In genomic region chr19:5680437-5681368, GRCh38 we compare ENCODE assay signal across 1 cellular context.
TF ChIP-seq lines count a peak whose summit lies in the region.

HSD11B1L (plus strand) TSS chr19:5681027; CDS start chr19:5684833, 3,806 bp downstream.
MICOS13 (minus strand) TSS chr19:5680516; CDS start chr19:5680486, 30 bp downstream.

TF ChIP-seq in HepG2, 621 proteins besides CTCF, POLR2A, EP300 and RAD21 (continued from another document and continues in another):
- TF ChIP-seq, protein P1, sequence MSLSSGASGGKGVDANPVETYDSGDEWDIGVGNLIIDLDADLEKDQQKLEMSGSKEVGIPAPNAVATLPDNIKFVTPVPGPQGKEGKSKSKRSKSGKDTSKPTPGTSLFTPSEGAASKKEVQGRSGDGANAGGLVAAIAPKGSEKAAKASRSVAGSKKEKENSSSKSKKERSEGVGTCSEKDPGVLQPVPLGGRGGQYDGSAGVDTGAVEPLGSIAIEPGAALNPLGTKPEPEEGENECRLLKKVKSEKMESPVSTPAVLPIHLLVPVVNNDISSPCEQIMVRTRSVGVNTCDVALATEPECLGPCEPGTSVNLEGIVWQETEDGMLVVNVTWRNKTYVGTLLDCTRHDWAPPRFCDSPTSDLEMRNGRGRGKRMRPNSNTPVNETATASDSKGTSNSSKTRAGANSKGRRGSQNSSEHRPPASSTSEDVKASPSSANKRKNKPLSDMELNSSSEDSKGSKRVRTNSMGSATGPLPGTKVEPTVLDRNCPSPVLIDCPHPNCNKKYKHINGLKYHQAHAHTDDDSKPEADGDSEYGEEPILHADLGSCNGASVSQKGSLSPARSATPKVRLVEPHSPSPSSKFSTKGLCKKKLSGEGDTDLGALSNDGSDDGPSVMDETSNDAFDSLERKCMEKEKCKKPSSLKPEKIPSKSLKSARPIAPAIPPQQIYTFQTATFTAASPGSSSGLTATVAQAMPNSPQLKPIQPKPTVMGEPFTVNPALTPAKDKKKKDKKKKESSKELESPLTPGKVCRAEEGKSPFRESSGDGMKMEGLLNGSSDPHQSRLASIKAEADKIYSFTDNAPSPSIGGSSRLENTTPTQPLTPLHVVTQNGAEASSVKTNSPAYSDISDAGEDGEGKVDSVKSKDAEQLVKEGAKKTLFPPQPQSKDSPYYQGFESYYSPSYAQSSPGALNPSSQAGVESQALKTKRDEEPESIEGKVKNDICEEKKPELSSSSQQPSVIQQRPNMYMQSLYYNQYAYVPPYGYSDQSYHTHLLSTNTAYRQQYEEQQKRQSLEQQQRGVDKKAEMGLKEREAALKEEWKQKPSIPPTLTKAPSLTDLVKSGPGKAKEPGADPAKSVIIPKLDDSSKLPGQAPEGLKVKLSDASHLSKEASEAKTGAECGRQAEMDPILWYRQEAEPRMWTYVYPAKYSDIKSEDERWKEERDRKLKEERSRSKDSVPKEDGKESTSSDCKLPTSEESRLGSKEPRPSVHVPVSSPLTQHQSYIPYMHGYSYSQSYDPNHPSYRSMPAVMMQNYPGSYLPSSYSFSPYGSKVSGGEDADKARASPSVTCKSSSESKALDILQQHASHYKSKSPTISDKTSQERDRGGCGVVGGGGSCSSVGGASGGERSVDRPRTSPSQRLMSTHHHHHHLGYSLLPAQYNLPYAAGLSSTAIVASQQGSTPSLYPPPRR (CRISPR knock-in tag; IDR thresholded peaks at IDR 0.05; ENCODE audit: borderline replicate concordance): 0 out of 2 replicates have a peak, but pooled peaks have one; percentile 31
- TF ChIP-seq ZNF777 (CRISPR knock-in tag; IDR thresholded peaks at IDR 0.05): no peak
- no peak for TF ChIP-seq ZBTB44 (CRISPR knock-in tag; IDR thresholded peaks at IDR 0.05)
- TF ChIP-seq ZNF329 (CRISPR knock-in tag; IDR thresholded peaks at IDR 0.05; ENCODE audit: low read depth): no peak
- TF ChIP-seq, protein P2, sequence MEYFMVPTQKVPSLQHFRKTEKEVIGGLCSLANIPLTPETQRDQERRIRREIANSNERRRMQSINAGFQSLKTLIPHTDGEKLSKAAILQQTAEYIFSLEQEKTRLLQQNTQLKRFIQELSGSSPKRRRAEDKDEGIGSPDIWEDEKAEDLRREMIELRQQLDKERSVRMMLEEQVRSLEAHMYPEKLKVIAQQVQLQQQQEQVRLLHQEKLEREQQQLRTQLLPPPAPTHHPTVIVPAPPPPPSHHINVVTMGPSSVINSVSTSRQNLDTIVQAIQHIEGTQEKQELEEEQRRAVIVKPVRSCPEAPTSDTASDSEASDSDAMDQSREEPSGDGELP (IDR thresholded peaks at IDR 0.05; ENCODE audit: borderline replicate concordance, low read depth): peak; percentile 48; the same call in 1 of the 2 replicates
- peak; percentile 67 for TF ChIP-seq RBM22 (optimal IDR thresholded peaks at IDR 0.05; ENCODE audit: low read length)
- peak; percentile 98 for TF ChIP-seq RFX1 (IDR thresholded peaks at IDR 0.05)
- TF ChIP-seq, protein P3, sequence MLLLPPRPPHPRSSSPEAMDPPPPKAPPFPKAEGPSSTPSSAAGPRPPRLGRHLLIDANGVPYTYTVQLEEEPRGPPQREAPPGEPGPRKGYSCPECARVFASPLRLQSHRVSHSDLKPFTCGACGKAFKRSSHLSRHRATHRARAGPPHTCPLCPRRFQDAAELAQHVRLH (CRISPR knock-in tag; IDR thresholded peaks at IDR 0.05; ENCODE audit: borderline replicate concordance, low read depth): peak; percentile 13; the same call in 1 of the 2 replicates
- TF ChIP-seq PRPF4 (IDR thresholded peaks at IDR 0.05; ENCODE audit: low read depth, low read length, poor library complexity, severe bottlenecking): no peak
- TF ChIP-seq YY1 (IDR thresholded peaks at IDR 0.05; ENCODE audit: insufficient read depth, insufficient replicate concordance, low read depth, low read length): peak; percentile 89
- TF ChIP-seq IRX3 (CRISPR knock-in tag; IDR thresholded peaks at IDR 0.05; ENCODE audit: borderline replicate concordance, low read depth): no peak
- no peak for TF ChIP-seq U2AF1 (optimal IDR thresholded peaks at IDR 0.05; ENCODE audit: low read depth, low read length)
- TF ChIP-seq, protein P4, sequence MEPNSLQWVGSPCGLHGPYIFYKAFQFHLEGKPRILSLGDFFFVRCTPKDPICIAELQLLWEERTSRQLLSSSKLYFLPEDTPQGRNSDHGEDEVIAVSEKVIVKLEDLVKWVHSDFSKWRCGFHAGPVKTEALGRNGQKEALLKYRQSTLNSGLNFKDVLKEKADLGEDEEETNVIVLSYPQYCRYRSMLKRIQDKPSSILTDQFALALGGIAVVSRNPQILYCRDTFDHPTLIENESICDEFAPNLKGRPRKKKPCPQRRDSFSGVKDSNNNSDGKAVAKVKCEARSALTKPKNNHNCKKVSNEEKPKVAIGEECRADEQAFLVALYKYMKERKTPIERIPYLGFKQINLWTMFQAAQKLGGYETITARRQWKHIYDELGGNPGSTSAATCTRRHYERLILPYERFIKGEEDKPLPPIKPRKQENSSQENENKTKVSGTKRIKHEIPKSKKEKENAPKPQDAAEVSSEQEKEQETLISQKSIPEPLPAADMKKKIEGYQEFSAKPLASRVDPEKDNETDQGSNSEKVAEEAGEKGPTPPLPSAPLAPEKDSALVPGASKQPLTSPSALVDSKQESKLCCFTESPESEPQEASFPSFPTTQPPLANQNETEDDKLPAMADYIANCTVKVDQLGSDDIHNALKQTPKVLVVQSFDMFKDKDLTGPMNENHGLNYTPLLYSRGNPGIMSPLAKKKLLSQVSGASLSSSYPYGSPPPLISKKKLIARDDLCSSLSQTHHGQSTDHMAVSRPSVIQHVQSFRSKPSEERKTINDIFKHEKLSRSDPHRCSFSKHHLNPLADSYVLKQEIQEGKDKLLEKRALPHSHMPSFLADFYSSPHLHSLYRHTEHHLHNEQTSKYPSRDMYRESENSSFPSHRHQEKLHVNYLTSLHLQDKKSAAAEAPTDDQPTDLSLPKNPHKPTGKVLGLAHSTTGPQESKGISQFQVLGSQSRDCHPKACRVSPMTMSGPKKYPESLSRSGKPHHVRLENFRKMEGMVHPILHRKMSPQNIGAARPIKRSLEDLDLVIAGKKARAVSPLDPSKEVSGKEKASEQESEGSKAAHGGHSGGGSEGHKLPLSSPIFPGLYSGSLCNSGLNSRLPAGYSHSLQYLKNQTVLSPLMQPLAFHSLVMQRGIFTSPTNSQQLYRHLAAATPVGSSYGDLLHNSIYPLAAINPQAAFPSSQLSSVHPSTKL (CRISPR knock-in tag; IDR thresholded peaks at IDR 0.05): no peak; the same call in 1 of the 2 replicates
- no peak for TF ChIP-seq RBAK (CRISPR knock-in tag; IDR thresholded peaks at IDR 0.05)
- no peak for TF ChIP-seq JUN (CRISPR knock-in tag; IDR thresholded peaks at IDR 0.05)
- TF ChIP-seq MTA1 (CRISPR knock-in tag; IDR thresholded peaks at IDR 0.05; ENCODE audit: borderline replicate concordance): no peak; the same call in 1 of the 2 replicates
- TF ChIP-seq STAT5B (CRISPR knock-in tag; IDR thresholded peaks at IDR 0.05): peak; percentile 75; the same call in 1 of the 2 replicates
- TF ChIP-seq SAP130 (CRISPR knock-in tag; IDR thresholded peaks at IDR 0.05; ENCODE audit: low read depth): peak; percentile 91
- no peak; the same call in 1 of the 2 replicates for TF ChIP-seq NFKB2 (CRISPR knock-in tag; IDR thresholded peaks at IDR 0.05; ENCODE audit: borderline replicate concordance)
- TF ChIP-seq FLYWCH1 (CRISPR knock-in tag; IDR thresholded peaks at IDR 0.05): no peak
- no peak for TF ChIP-seq NFRKB (IDR thresholded peaks at IDR 0.05)
- TF ChIP-seq SMYD3 (CRISPR knock-in tag; IDR thresholded peaks at IDR 0.05): no peak
- peak; percentile 88 for TF ChIP-seq HDAC1 (CRISPR knock-in tag; IDR thresholded peaks at IDR 0.05)
- TF ChIP-seq CHCHD3 (CRISPR knock-in tag; IDR thresholded peaks at IDR 0.05): no peak
- TF ChIP-seq NBN (conservative IDR thresholded peaks at IDR 0.05): no peak
- TF ChIP-seq EEA1 (CRISPR knock-in tag; IDR thresholded peaks at IDR 0.05; ENCODE audit: borderline replicate concordance): no peak
- TF ChIP-seq MZF1 (CRISPR knock-in tag; IDR thresholded peaks at IDR 0.05; ENCODE audit: borderline replicate concordance): no peak
- TF ChIP-seq ZNF251 (CRISPR knock-in tag; IDR thresholded peaks at IDR 0.05): no peak
- TF ChIP-seq, protein P5, sequence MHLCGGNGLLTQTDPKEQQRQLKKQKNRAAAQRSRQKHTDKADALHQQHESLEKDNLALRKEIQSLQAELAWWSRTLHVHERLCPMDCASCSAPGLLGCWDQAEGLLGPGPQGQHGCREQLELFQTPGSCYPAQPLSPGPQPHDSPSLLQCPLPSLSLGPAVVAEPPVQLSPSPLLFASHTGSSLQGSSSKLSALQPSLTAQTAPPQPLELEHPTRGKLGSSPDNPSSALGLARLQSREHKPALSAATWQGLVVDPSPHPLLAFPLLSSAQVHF (CRISPR knock-in tag; IDR thresholded peaks at IDR 0.05): no peak
- TF ChIP-seq RFX3 (CRISPR knock-in tag; IDR thresholded peaks at IDR 0.05): peak; percentile 91
- TF ChIP-seq KDM1A (CRISPR knock-in tag; IDR thresholded peaks at IDR 0.05): no peak
- no peak for TF ChIP-seq ZNF382 (CRISPR knock-in tag; IDR thresholded peaks at IDR 0.05; ENCODE audit: borderline replicate concordance)
- 0 out of 2 replicates have a peak, but pooled peaks have one; percentile 17 for TF ChIP-seq KDM3A (CRISPR knock-in tag; IDR thresholded peaks at IDR 0.05; ENCODE audit: low read depth)
- no peak for TF ChIP-seq TAF15 (IDR thresholded peaks at IDR 0.05; ENCODE audit: low read depth, low read length, poor library complexity, severe bottlenecking)
- TF ChIP-seq SMARCC2 (IDR thresholded peaks at IDR 0.05): no peak
- TF ChIP-seq, protein P6, sequence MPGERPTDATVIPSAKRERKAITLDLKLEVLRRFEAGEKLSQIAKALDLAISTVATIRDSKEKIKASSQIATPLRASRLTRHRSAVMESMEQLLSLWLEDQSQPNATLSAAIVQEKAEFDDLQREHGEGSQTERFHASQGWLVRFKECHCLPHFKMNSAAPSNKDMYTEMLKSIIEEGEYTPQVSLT (CRISPR knock-in tag; IDR thresholded peaks at IDR 0.05; ENCODE audit: borderline replicate concordance, low read depth): no peak
- TF ChIP-seq, protein P7, sequence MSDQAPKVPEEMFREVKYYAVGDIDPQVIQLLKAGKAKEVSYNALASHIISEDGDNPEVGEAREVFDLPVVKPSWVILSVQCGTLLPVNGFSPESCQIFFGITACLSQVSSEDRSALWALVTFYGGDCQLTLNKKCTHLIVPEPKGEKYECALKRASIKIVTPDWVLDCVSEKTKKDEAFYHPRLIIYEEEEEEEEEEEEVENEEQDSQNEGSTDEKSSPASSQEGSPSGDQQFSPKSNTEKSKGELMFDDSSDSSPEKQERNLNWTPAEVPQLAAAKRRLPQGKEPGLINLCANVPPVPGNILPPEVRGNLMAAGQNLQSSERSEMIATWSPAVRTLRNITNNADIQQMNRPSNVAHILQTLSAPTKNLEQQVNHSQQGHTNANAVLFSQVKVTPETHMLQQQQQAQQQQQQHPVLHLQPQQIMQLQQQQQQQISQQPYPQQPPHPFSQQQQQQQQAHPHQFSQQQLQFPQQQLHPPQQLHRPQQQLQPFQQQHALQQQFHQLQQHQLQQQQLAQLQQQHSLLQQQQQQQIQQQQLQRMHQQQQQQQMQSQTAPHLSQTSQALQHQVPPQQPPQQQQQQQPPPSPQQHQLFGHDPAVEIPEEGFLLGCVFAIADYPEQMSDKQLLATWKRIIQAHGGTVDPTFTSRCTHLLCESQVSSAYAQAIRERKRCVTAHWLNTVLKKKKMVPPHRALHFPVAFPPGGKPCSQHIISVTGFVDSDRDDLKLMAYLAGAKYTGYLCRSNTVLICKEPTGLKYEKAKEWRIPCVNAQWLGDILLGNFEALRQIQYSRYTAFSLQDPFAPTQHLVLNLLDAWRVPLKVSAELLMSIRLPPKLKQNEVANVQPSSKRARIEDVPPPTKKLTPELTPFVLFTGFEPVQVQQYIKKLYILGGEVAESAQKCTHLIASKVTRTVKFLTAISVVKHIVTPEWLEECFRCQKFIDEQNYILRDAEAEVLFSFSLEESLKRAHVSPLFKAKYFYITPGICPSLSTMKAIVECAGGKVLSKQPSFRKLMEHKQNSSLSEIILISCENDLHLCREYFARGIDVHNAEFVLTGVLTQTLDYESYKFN (CRISPR knock-in tag; conservative IDR thresholded peaks at IDR 0.05): no peak; the same call in 1 of the 2 replicates
- no peak for TF ChIP-seq ZNF432 (CRISPR knock-in tag; IDR thresholded peaks at IDR 0.05; ENCODE audit: borderline replicate concordance)
- TF ChIP-seq SRY (CRISPR knock-in tag; IDR thresholded peaks at IDR 0.05): no peak
- TF ChIP-seq ZNF30 (CRISPR knock-in tag; IDR thresholded peaks at IDR 0.05): no peak
- TF ChIP-seq, protein P8, sequence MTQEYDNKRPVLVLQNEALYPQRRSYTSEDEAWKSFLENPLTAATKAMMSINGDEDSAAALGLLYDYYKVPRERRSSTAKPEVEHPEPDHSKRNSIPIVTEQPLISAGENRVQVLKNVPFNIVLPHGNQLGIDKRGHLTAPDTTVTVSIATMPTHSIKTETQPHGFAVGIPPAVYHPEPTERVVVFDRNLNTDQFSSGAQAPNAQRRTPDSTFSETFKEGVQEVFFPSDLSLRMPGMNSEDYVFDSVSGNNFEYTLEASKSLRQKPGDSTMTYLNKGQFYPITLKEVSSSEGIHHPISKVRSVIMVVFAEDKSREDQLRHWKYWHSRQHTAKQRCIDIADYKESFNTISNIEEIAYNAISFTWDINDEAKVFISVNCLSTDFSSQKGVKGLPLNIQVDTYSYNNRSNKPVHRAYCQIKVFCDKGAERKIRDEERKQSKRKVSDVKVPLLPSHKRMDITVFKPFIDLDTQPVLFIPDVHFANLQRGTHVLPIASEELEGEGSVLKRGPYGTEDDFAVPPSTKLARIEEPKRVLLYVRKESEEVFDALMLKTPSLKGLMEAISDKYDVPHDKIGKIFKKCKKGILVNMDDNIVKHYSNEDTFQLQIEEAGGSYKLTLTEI (CRISPR knock-in tag; conservative IDR thresholded peaks at IDR 0.05): no peak
- TF ChIP-seq ZMYM3 (CRISPR knock-in tag; IDR thresholded peaks at IDR 0.05): no peak; the same call in 1 of the 2 replicates
- TF ChIP-seq, protein P9, sequence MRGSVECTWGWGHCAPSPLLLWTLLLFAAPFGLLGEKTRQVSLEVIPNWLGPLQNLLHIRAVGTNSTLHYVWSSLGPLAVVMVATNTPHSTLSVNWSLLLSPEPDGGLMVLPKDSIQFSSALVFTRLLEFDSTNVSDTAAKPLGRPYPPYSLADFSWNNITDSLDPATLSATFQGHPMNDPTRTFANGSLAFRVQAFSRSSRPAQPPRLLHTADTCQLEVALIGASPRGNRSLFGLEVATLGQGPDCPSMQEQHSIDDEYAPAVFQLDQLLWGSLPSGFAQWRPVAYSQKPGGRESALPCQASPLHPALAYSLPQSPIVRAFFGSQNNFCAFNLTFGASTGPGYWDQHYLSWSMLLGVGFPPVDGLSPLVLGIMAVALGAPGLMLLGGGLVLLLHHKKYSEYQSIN (CRISPR knock-in tag; IDR thresholded peaks at IDR 0.05; ENCODE audit: borderline replicate concordance): no peak
- 0 out of 2 replicates have a peak, but pooled peaks have one; percentile 64 for TF ChIP-seq DR1 (CRISPR knock-in tag; IDR thresholded peaks at IDR 0.05)
